ENCODE assay signal across 11 cellular contexts in genomic region chr5:132417889-132418432, GRCh38. TPM values are rescaled to one million over a fixed set of nuclear protein-coding genes. Genes with fewer than 3 reads are reported as not detected.
DNase-seq lines count a peak whose midpoint lies in the region; ATAC-seq and TF ChIP-seq lines count a peak whose summit lies in the region.
"Had no signal": no experiment of that assay in that cellular context is flagged by ENCODE, and none has a peak within 500 bp of the region (broad histone marks: within the 10 kb centered on the region; RNA-seq: fewer than 3 reads in every experiment).

No MANE protein-coding gene starts in this region.

- no peak overlapping the region for H2BK5ac ChIP-seq in neuronal stem cell (ENCODE audit: low read length)

- H3K4me3 Mint-ChIP-seq in CD4-positive, CD25-positive, alpha-beta regulatory T cell = peak overlapping the region in 2 of 4 donors; percentile 26 to 66
- no peak overlapping the region for H3K4me3 Mint-ChIP-seq in chondrocyte (ENCODE audit: unreplicated experiment)
- H3K4me3 Mint-ChIP-seq: activated T-cell treated with anti-CD3 and anti-CD28 coated beads, Interleukin-2, amount 50 U/mL, for 72 hours had no signal

- peaks cover 84% of the 10 kb centered on the region for H3K4me1 ChIP-seq in CD4-positive, CD25-positive, alpha-beta regulatory T cell (ENCODE audit: control insufficient read depth, insufficient read depth, low read length, poor library complexity, severe bottlenecking)
- H3K4me1 ChIP-seq in gastroesophageal sphincter (peaks cover 22 to 100% (median 65%) of the 10 kb centered on the region in 3 donors), sigmoid colon (peaks cover 0 to 100% (median 93%) of the 10 kb centered on the region in 4 donors), neuronal stem cell (ENCODE audit: control insufficient read depth in 2 of 2, insufficient read depth in 1 of 2, low read depth in 1 of 2, low read length in 2 of 2) (peaks cover 3 to 4% of the 10 kb centered on the region in 2 donors)

- no peaks in the 10 kb centered on the region for H3K9me3 ChIP-seq in CD4-positive, CD25-positive, alpha-beta regulatory T cell (ENCODE audit: control insufficient read depth in 2 of 2, low read length in 2 of 2)
- H3K9me3 ChIP-seq in gastroesophageal sphincter (no peaks in the 10 kb centered on the region), sigmoid colon (no peaks in the 10 kb centered on the region), neuronal stem cell (replicated peaks in 1 of 2; ENCODE audit: control insufficient read depth in 2 of 2, insufficient read depth in 1 of 2, low read depth in 1 of 2, low read length in 2 of 2) (no peaks in the 10 kb centered on the region)

- TF ChIP-seq POLR2A in gastroesophageal sphincter (IDR thresholded peaks at IDR 0.05) = no peak
- no peak for TF ChIP-seq POLR2A in sigmoid colon (IDR thresholded peaks at IDR 0.05)

- no peak overlapping the region for H4K91ac ChIP-seq in neuronal stem cell (ENCODE audit: low read depth, low read length, poor library complexity)

- peaks cover 31% of the 10 kb centered on the region for H3K36me3 Mint-ChIP-seq in CD4-positive, CD25-positive, alpha-beta regulatory T cell
- peaks cover 2% of the 10 kb centered on the region for H3K36me3 Mint-ChIP-seq in chondrocyte (ENCODE audit: low read depth)

- ATAC-seq in CD4-positive, CD25-positive, alpha-beta regulatory T cell (ENCODE audit: low read depth in 2 of 2) = no peak
- no peak for ATAC-seq in gastroesophageal sphincter
- ATAC-seq in GM21529 (IDR thresholded peaks at IDR 0.05; ENCODE audit: unreplicated experiment) = no peak
- ATAC-seq: activated T-cell treated with anti-CD3 and anti-CD28 coated beads, Interleukin-2, amount 50 U/mL, for 72 hours had no signal

- 86% methylated on average over 1 of the region's 4 CpGs; no CpG with 5 or more reads in 1 of the 2 donors for WGBS in gastroesophageal sphincter (ENCODE audit: low coverage in 1 of 2), 2 donors
- WGBS in sigmoid colon, 2 donors = 83 to 94% methylated on average over 4 of the region's 4 CpGs
- WGBS in neuronal stem cell (ENCODE audit: extremely low coverage in 2 of 2, insufficient read length in 2 of 2, insufficient replicate concordance in 1 of 2), 2 donors = no CpG with 5 or more reads among the region's 4 CpGs

- no peak overlapping the region for H3K9ac ChIP-seq in neuronal stem cell (ENCODE audit: low read depth, low read length, poor library complexity)

- no peak overlapping the region for H3K23ac ChIP-seq in neuronal stem cell (ENCODE audit: low read depth, low read length, poor library complexity)

- H3K4me3 ChIP-seq in CD4-positive, CD25-positive, alpha-beta regulatory T cell (ENCODE audit: low read depth, low read length) = no peak overlapping the region
- H3K4me3 ChIP-seq in gastroesophageal sphincter (no peak overlapping the region), sigmoid colon (no peak overlapping the region), neuronal stem cell (ENCODE audit: low read length in 2 of 2) (no peak overlapping the region)

- TF ChIP-seq EP300 in gastroesophageal sphincter (IDR thresholded peaks at IDR 0.05) = no peak
- no peak for TF ChIP-seq EP300 in sigmoid colon (IDR thresholded peaks at IDR 0.05)

- intact Hi-C loops in sigmoid colon (cut with DNase I) = no loop called here

- H3K4me2 ChIP-seq in neuronal stem cell (ENCODE audit: insufficient read depth, low read length, poor library complexity, severe bottlenecking) = no peak overlapping the region

- H2BK12ac ChIP-seq in neuronal stem cell (ENCODE audit: low read length) = no peak overlapping the region

- H3K18ac ChIP-seq in neuronal stem cell (ENCODE audit: low read length) = no peak overlapping the region

- no peak overlapping the region for H3K14ac ChIP-seq in neuronal stem cell (ENCODE audit: low read length)

- no peak overlapping the region for H4K8ac ChIP-seq in neuronal stem cell (ENCODE audit: low read depth, low read length)

- no peaks in the 10 kb centered on the region for H3K27me3 ChIP-seq in CD4-positive, CD25-positive, alpha-beta regulatory T cell (ENCODE audit: control insufficient read depth, insufficient read depth, low read length)
- no peaks in the 10 kb centered on the region for H3K27me3 ChIP-seq in gastroesophageal sphincter
- no peaks in the 10 kb centered on the region for H3K27me3 ChIP-seq in sigmoid colon
- no peaks in the 10 kb centered on the region for H3K27me3 ChIP-seq in neuronal stem cell (ENCODE audit: control insufficient read depth in 3 of 3, insufficient read depth in 3 of 3, low read depth in 1 of 3, low read length in 3 of 3)

- DNase-seq in CD4-positive, CD25-positive, alpha-beta regulatory T cell = no peak
- DNase-seq in RWPE1 (ENCODE audit: low spot score) (no peak), sigmoid colon (peak; percentile 56), chondrocyte (ENCODE audit: low spot score) (no peak), neuronal stem cell (ENCODE audit: low spot score) (no peak), amniotic stem cell (lab: John Stamatoyannopoulos, UW) (no peak)
- DNase-seq: activated T-cell treated with anti-CD3 and anti-CD28 coated beads, Interleukin-2, amount 50 U/mL, for 72 hours; central memory CD4-positive, alpha-beta T cell; NCI-H1105 treated with DMSO at 0.1 percent for 48 hours had no signal

- H2AFZ ChIP-seq in neuronal stem cell (ENCODE audit: low read length) = no peak overlapping the region

- no peak overlapping the region for H2BK15ac ChIP-seq in neuronal stem cell (ENCODE audit: low read length)

- CTCF ChIA-PET in RWPE1 (lab: Yijun Ruan, JAX) = interaction anchor here (0.7 to 1.2 kb wide), 2 partner anchors 31 to 125 kb away, joined by 3 read pairs; no protein-coding TSS in a partner anchor

- POLR2A ChIA-PET in RWPE1 (lab: Yijun Ruan, JAX; ENCODE audit: low non-redundant PET) = interaction anchor here (1.4 kb wide), 1 partner anchor 72 kb away, joined by 7 read pairs; the partner anchor contains the start of gene IRF1

- peaks cover 35 to 97% (median 73%) of the 10 kb centered on the region in 4 donors for H3K4me1 Mint-ChIP-seq in CD4-positive, CD25-positive, alpha-beta regulatory T cell
- peaks cover 84% of the 10 kb centered on the region for H3K4me1 Mint-ChIP-seq in chondrocyte (ENCODE audit: low read depth)

- H3K4ac ChIP-seq in neuronal stem cell (ENCODE audit: low read length) = no peak overlapping the region

- H3K27ac Mint-ChIP-seq in CD4-positive, CD25-positive, alpha-beta regulatory T cell = peak overlapping the region; percentile 95 to 98 (median 96)
- no peak overlapping the region for H3K27ac Mint-ChIP-seq in chondrocyte (ENCODE audit: unreplicated experiment)

- TF ChIP-seq CTCF in RWPE1 (conservative IDR thresholded peaks at IDR 0.05; ENCODE audit: low read depth) (no peak), gastroesophageal sphincter (IDR thresholded peaks at IDR 0.05) (no peak), sigmoid colon (IDR thresholded peaks at IDR 0.05) (no peak), chondrocyte (IDR thresholded peaks at IDR 0.05) (no peak)

- H3K79me1 ChIP-seq in neuronal stem cell (ENCODE audit: low read depth, low read length) = no peaks in the 10 kb centered on the region

- peaks cover 0 to 1% (median 0%) of the 10 kb centered on the region in 7 donors for H3K9me3 Mint-ChIP-seq in CD4-positive, CD25-positive, alpha-beta regulatory T cell
- no peaks in the 10 kb centered on the region for H3K9me3 Mint-ChIP-seq in chondrocyte (ENCODE audit: low read depth)
- H3K9me3 Mint-ChIP-seq: activated T-cell treated with anti-CD3 and anti-CD28 coated beads, Interleukin-2, amount 50 U/mL, for 72 hours had no signal

- H3K27me3 Mint-ChIP-seq in CD4-positive, CD25-positive, alpha-beta regulatory T cell = no peaks in the 10 kb centered on the region
- no peaks in the 10 kb centered on the region for H3K27me3 Mint-ChIP-seq in chondrocyte (ENCODE audit: low read depth)

- no peak overlapping the region for H2BK120ac ChIP-seq in neuronal stem cell (ENCODE audit: low read depth, low read length)

- H3K36me3 ChIP-seq in CD4-positive, CD25-positive, alpha-beta regulatory T cell (ENCODE audit: control insufficient read depth, insufficient read depth, low read length) = peaks cover 11% of the 10 kb centered on the region
- H3K36me3 ChIP-seq in gastroesophageal sphincter (peaks cover 0 to 9% of the 10 kb centered on the region in 2 donors), sigmoid colon (peaks cover 0 to 7% (median 0%) of the 10 kb centered on the region in 4 donors), neuronal stem cell (replicated peaks in 1 of 2; ENCODE audit: control insufficient read depth in 2 of 2, insufficient read depth in 2 of 2, low read length in 2 of 2) (no peaks in the 10 kb centered on the region)

- H3K27ac ChIP-seq in CD4-positive, CD25-positive, alpha-beta regulatory T cell (ENCODE audit: insufficient read depth, low read length, poor library complexity, severe bottlenecking) = peak overlapping the region; percentile 92
- H3K27ac ChIP-seq in RWPE1 (peak overlapping the region; percentile 93), gastroesophageal sphincter (peak overlapping the region; percentile 2 to 99 (median 84)), sigmoid colon (peak overlapping the region; percentile 71 to 98 (median 96)), neuronal stem cell (replicated peaks; ENCODE audit: low read length) (no peak overlapping the region)

- no peak overlapping the region for H2AK5ac ChIP-seq in neuronal stem cell (ENCODE audit: low read depth, low read length)

RNA-seq across cellular contexts. Expression of gene SLC22A5, which starts 48.5 kb away (rescaled TPM):
- total RNA-seq in CD4-positive, CD25-positive, alpha-beta regulatory T cell = 2.5 TPM
- polyA plus RNA-seq in CD4-positive, CD25-positive, alpha-beta regulatory T cell = 1 to 10 TPM in 3 of 4 donors, under 1 TPM in 1; 0.54 to 3.2 (median 1.7) TPM
- total RNA-seq in gastroesophageal sphincter = 1 to 10 TPM; 6.5 to 9.6 (median 7.5) TPM
- 1 to 10 TPM; 3.6 to 9.9 (median 6.3) TPM for total RNA-seq in sigmoid colon
- polyA plus RNA-seq in sigmoid colon = 10 to 100 TPM in 1 of 3 donors, 1 to 10 TPM in 2; 6.0 to 11.9 (median 9.0) TPM
- 6.1 to 7.1 TPM (median 6.6 TPM) in 3 replicates for total RNA-seq in chondrocyte
- 2.5 TPM for polyA plus RNA-seq in neuronal stem cell (2013, experiment 1 of 2)
- 1.9 TPM for polyA plus RNA-seq in neuronal stem cell (2013, experiment 2 of 2)
